8 cellular contexts compared by ENCODE assay signal in the genomic region with DNA sequence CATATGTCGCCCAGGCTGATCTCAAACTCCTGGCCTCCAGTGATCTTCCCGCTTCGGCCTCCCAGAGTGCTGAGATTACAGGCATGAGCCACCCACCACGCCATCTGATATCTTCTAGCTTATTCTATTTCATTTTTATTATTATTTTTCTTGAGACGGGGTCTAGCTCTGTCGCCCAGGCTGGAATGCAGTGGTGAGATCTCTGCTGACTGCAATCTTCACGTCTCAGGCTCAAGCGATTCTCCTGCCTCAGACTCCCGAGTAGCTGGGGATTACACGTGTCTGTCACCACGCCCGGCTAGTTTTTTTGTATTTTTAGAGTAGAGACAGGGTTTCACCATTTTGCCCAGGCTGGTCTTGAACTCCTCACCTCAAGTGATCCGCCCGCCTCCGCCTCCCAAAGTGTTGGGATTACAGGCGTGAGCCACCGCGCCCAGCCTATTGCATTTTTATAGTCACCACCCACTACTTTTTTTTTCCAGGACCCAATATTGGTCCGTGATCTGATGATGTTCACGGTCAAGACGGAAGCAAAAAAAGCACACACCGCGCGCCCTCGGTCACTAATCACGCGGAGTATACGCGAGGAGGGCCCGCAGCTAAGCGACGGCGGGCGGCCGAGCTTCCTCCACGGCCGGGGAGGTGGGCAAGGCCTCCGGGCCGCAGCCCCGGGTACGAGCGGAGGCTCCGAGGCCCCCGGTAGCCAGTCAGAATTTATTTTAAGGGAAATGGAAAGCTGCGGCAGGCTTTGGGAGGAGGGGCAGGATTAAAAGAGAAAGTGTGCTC. TPM values are rescaled to one million over a fixed set of nuclear protein-coding genes. Genes with fewer than 3 reads are reported as not detected.
DNase-seq lines count a peak whose midpoint lies in the region; ATAC-seq and TF ChIP-seq lines count a peak whose summit lies in the region.

No MANE protein-coding gene starts in this region.

- no peak for TF ChIP-seq CTCF in endothelial cell (IDR thresholded peaks at IDR 0.05; ENCODE audit: unreplicated experiment)

- H3K36me3 Mint-ChIP-seq in activated naive CD4-positive, alpha-beta T cell treated with anti-CD3 and anti-CD28 coated beads, Interleukin-2, amount 50 U/mL, for 24 hours, result no peaks in the 10 kb centered on the region
- H3K36me3 Mint-ChIP-seq in endothelial cell (ENCODE audit: low read depth, unreplicated experiment), result peaks cover 11% of the 10 kb centered on the region
- H3K36me3 Mint-ChIP-seq in naive thymus-derived CD8-positive, alpha-beta T cell, result peaks cover 0 to 21% (median 7%) of the 10 kb centered on the region in 3 donors

- POLR2A ChIA-PET in naive thymus-derived CD8-positive, alpha-beta T cell (lab: Charles Lee), result interaction anchor here (1.0 to 6.8 kb wide), 10 partner anchors 8 to 673 kb away, joined by 3 to 158 read pairs (median 8); partner anchors contain the start of genes PSMA7, SS18L1 and TAF4

- DNase-seq in activated naive CD4-positive, alpha-beta T cell treated with anti-CD3 and anti-CD28 coated beads, Interleukin-2, amount 50 U/mL, for 16 hours, result no peak
- peak; percentile 54 for DNase-seq in SIG-M5 (lab: John Stamatoyannopoulos, UW)
- no peak for DNase-seq in endothelial cell (ENCODE audit: low spot score)
- DNase-seq in naive thymus-derived CD8-positive, alpha-beta T cell, result peak in 1 of 10 donors; percentile 62
- no peak for DNase-seq in AG20443 (ENCODE audit: low spot score)
- DNase-seq in LoVo (ENCODE audit: low spot score), result no peak

- H3K9me3 Mint-ChIP-seq in activated naive CD4-positive, alpha-beta T cell treated with anti-CD3 and anti-CD28 coated beads, Interleukin-2, amount 50 U/mL, for 24 hours, result no peaks in the 10 kb centered on the region
- no peaks in the 10 kb centered on the region for H3K9me3 Mint-ChIP-seq in endothelial cell (ENCODE audit: unreplicated experiment)
- H3K9me3 Mint-ChIP-seq in naive thymus-derived CD8-positive, alpha-beta T cell, result peaks cover 0 to 11% (median 0%) of the 10 kb centered on the region in 9 donors

- H3K27ac Mint-ChIP-seq in activated naive CD4-positive, alpha-beta T cell treated with anti-CD3 and anti-CD28 coated beads, Interleukin-2, amount 50 U/mL, for 24 hours, result peak overlapping the region; percentile 95
- peak overlapping the region; percentile 72 for H3K27ac Mint-ChIP-seq in endothelial cell (ENCODE audit: unreplicated experiment)
- H3K27ac Mint-ChIP-seq in naive thymus-derived CD8-positive, alpha-beta T cell, result peak overlapping the region; percentile 44 to 97 (median 94)

- H3K4me1 Mint-ChIP-seq in activated naive CD4-positive, alpha-beta T cell treated with anti-CD3 and anti-CD28 coated beads, Interleukin-2, amount 50 U/mL, for 24 hours, result peaks cover 59% of the 10 kb centered on the region
- peaks cover 2% of the 10 kb centered on the region for H3K4me1 Mint-ChIP-seq in endothelial cell (ENCODE audit: unreplicated experiment)
- H3K4me1 Mint-ChIP-seq in naive thymus-derived CD8-positive, alpha-beta T cell, result peaks cover 27 to 63% (median 60%) of the 10 kb centered on the region in 4 donors

- H3K27me3 Mint-ChIP-seq in activated naive CD4-positive, alpha-beta T cell treated with anti-CD3 and anti-CD28 coated beads, Interleukin-2, amount 50 U/mL, for 24 hours, result no peaks in the 10 kb centered on the region
- peaks cover 2% of the 10 kb centered on the region for H3K27me3 Mint-ChIP-seq in endothelial cell (ENCODE audit: unreplicated experiment)
- H3K27me3 Mint-ChIP-seq in naive thymus-derived CD8-positive, alpha-beta T cell, result no peaks in the 10 kb centered on the region

- H3K4me3 Mint-ChIP-seq in activated naive CD4-positive, alpha-beta T cell treated with anti-CD3 and anti-CD28 coated beads, Interleukin-2, amount 50 U/mL, for 24 hours, result peak overlapping the region; percentile 91
- H3K4me3 Mint-ChIP-seq in endothelial cell (ENCODE audit: unreplicated experiment), result peak overlapping the region; percentile 91
- peak overlapping the region; percentile 78 to 94 (median 88) for H3K4me3 Mint-ChIP-seq in naive thymus-derived CD8-positive, alpha-beta T cell

- ATAC-seq in HG02938 (IDR thresholded peaks at IDR 0.05; ENCODE audit: unreplicated experiment), result peak; percentile 5
- ATAC-seq in naive thymus-derived CD8-positive, alpha-beta T cell, result no peak

RNA-seq across cellular contexts. Expression of gene LSM14B, which starts 1.1 kb away (rescaled TPM):
- 35.3 TPM for total RNA-seq in endothelial cell (ENCODE audit: unreplicated experiment)
- 10 to 100 TPM; 53.5 to 55.8 TPM for total RNA-seq in naive thymus-derived CD8-positive, alpha-beta T cell
- polyA plus RNA-seq in naive thymus-derived CD8-positive, alpha-beta T cell, result 1 to 10 TPM; 1.5 to 2.4 (median 2.4) TPM

RNA-seq across cellular contexts. Expression of gene PSMA7, which starts 22.0 kb away (rescaled TPM):
- 302 TPM for total RNA-seq in endothelial cell (ENCODE audit: unreplicated experiment)
- total RNA-seq in naive thymus-derived CD8-positive, alpha-beta T cell, result 100 to 1,000 TPM; 178 to 185 TPM
- 100 to 1,000 TPM; 362 to 473 (median 419) TPM for polyA plus RNA-seq in naive thymus-derived CD8-positive, alpha-beta T cell

RNA-seq across cellular contexts. Expression of gene SS18L1, which starts 22.4 kb away (rescaled TPM):
- total RNA-seq in endothelial cell (ENCODE audit: unreplicated experiment), result 17.5 TPM
- 10 to 100 TPM; 23.0 to 23.6 TPM for total RNA-seq in naive thymus-derived CD8-positive, alpha-beta T cell
- polyA plus RNA-seq in naive thymus-derived CD8-positive, alpha-beta T cell, result under 1 TPM; 0.39 to 0.58 (median 0.50) TPM

RNA-seq across cellular contexts. Expression of gene TAF4, which starts 55.5 kb away (rescaled TPM):
- total RNA-seq in endothelial cell (ENCODE audit: unreplicated experiment), result 14.2 TPM
- total RNA-seq in naive thymus-derived CD8-positive, alpha-beta T cell, result 10 to 100 TPM; 39.0 to 41.5 TPM
- polyA plus RNA-seq in naive thymus-derived CD8-positive, alpha-beta T cell, result 1 to 10 TPM in 2 of 3 donors, under 1 TPM in 1; 0.31 to 1.6 (median 1.4) TPM
